10 cellular contexts compared by ENCODE assay signal in genomic region chr2:85135066-85135914, GRCh38.
DNase-seq lines count a peak whose midpoint lies in the region; TF ChIP-seq lines count a peak whose summit lies in the region.
"Had no signal": no experiment of that assay in that cellular context is flagged by ENCODE, and none has a peak within 500 bp of the region (broad histone marks: within the 10 kb centered on the region; RNA-seq: fewer than 3 reads in every experiment).

No MANE protein-coding gene starts in this region.

- no peak for TF ChIP-seq CTCF in foreskin fibroblast (IDR thresholded peaks at IDR 0.05; ENCODE audit: low read depth, low read length)

- H3K4me1 ChIP-seq in neuron (ENCODE audit: insufficient read depth, low read length) = peaks cover 27% of the 10 kb centered on the region

- H3K27me3 ChIP-seq in neuron (ENCODE audit: insufficient read depth, low read length) = no peaks in the 10 kb centered on the region

- peak overlapping the region; percentile 71 to 84 for H3K4me3 ChIP-seq in foreskin fibroblast (ENCODE audit: low read depth in 1 of 2, low read length in 2 of 2)
- peak overlapping the region; percentile 68 for H3K4me3 ChIP-seq in neuron (ENCODE audit: low read length)

- no peaks in the 10 kb centered on the region for H3K9me3 ChIP-seq in neuron (ENCODE audit: low read length)

- peaks cover 19% of the 10 kb centered on the region for H3K36me3 ChIP-seq in neuron (ENCODE audit: insufficient read depth, low read length)

- DNase-seq in stimulated activated CD4-positive, alpha-beta T cell treated with anti-CD3 and anti-CD28 coated beads, Interleukin-15, amount 100 ng/mL, for 24 hours = peak; percentile 5
- DNase-seq in stimulated activated CD4-positive, alpha-beta T cell treated with anti-CD3 and anti-CD28 coated beads, Interleukin-2, amount 100 ng/mL, for 24 hours = no peak
- DNase-seq in foreskin fibroblast (no peak), NCI-H2029 treated with DMSO at 0.1 percent for 48 hours (lab: John Stamatoyannopoulos, UW) (no peak), middle frontal gyrus (ENCODE audit: extremely low spot score, low spot score) (no peak), T-helper 9 cell (no peak), NAMALWA (ENCODE audit: low spot score) (no peak)
- DNase-seq: activated naive CD4-positive, alpha-beta T cell treated with Interleukin-2 at 50 U/mL for 16 hours; stimulated activated CD4-positive, alpha-beta T cell treated with anti-CD3 and anti-CD28 coated beads, Interleukin-12 subunit alpha, Interleukin-12 subunit beta, amount 100 ng/mL, for 4 hours had no signal

- H2AFZ ChIP-seq in neuron (ENCODE audit: low read depth, low read length) = no peak overlapping the region
